Comparison of ENCODE assay signal across 8 cellular contexts in the genomic region with DNA sequence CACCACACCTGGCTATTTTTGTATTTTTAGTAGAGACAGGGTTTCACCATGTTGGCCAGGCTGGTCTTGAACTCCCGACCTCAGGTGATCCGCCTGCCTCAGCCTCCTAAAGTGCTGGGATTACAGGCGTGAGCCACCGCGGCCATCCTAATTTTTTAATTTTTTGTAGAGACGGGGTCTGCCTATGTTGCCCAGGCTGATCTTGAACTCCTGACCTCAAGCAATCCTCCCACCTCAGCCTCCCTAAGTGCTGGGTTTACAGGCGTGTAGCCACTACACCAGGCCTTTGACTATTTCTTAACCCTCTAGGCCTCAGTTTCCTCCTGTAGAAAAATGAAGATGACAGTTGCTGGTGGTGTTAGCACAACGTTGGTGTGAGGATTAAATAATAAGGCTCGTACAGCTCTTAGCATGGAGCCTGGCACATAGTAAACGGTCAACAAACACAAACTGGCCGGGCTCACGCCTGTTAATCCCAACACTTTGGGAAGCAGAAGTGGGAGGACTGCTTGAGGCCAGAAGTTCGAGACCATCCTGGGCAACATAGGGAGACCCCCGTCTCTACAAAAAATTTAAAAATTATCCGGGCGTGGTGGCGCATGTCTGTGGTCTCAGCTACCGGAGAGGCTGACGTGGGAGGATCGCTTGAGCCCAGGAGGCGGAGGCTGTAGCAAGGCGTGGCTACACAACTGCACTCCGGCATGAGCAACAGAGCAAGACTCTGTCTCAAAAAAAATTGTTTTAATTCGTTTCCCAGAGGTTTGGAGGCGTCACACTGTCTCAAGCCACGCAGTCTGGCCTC. TPM values are rescaled to one million over a fixed set of nuclear protein-coding genes. Genes with fewer than 3 reads are reported as not detected.
DNase-seq lines count a peak whose midpoint lies in the region; ATAC-seq and TF ChIP-seq lines count a peak whose summit lies in the region.

No MANE protein-coding gene starts in this region.

- POLR2A ChIA-PET in PC-9 (lab: Charles Lee; ENCODE audit: unreplicated experiment), result interaction anchor here (0.5 to 0.7 kb wide), 3 partner anchors 57 to 192 kb away, joined by 3 read pairs; no protein-coding TSS in a partner anchor

- 25 to 27% methylated on average over 26 of the region's 26 CpGs for WGBS in esophagus, 2 donors

- TF ChIP-seq CTCF in PC-9 (conservative IDR thresholded peaks at IDR 0.05), result no peak

- CTCF ChIA-PET in PC-9 (lab: Charles Lee), result no interaction called here

- H3K36me3 ChIP-seq in PC-9 (ENCODE audit: low read depth), result peaks cover 17% of the 10 kb centered on the region; the same call in 1 of the 2 replicates
- peaks cover 4 to 21% of the 10 kb centered on the region in 2 donors for H3K36me3 ChIP-seq in esophagus (ENCODE audit: control insufficient read depth in 2 of 2, insufficient read depth in 2 of 2, low read length in 1 of 2)
- H3K36me3 ChIP-seq in neuron (ENCODE audit: insufficient read depth, low read length), result peaks cover 31% of the 10 kb centered on the region

- DNase-seq in NCI-H82 (lab: John Stamatoyannopoulos, UW), result peak; percentile 80
- no peak for DNase-seq in NCI-H82 treated with DMSO at 0.1 percent for 48 hours (lab: John Stamatoyannopoulos, UW; ENCODE audit: unreplicated experiment)
- no peak for DNase-seq in PC-9
- no peak for DNase-seq in AG08396 (ENCODE audit: low spot score)
- no peak for DNase-seq in SK-N-DZ (ENCODE audit: low spot score)

- peak overlapping the region; percentile 89 for H3K27ac ChIP-seq in PC-9
- H3K27ac ChIP-seq in esophagus (ENCODE audit: low read depth in 2 of 2, low read length in 1 of 2), result peak overlapping the region; percentile 97 to 98

- H3F3A ChIP-seq in PC-9 (ENCODE audit: insufficient read depth, low read depth), result peaks cover 30% of the 10 kb centered on the region

- H3K4me1 ChIP-seq in PC-9 (replicated peaks; ENCODE audit: insufficient read depth), result peaks cover 15% of the 10 kb centered on the region
- peaks cover 0 to 11% of the 10 kb centered on the region in 2 donors for H3K4me1 ChIP-seq in esophagus (ENCODE audit: control insufficient read depth in 2 of 2, insufficient read depth in 2 of 2, low read length in 1 of 2)
- H3K4me1 ChIP-seq in neuron (ENCODE audit: insufficient read depth, low read length), result peaks cover 15% of the 10 kb centered on the region

- peaks cover 31% of the 10 kb centered on the region for H4K20me1 ChIP-seq in PC-9 (ENCODE audit: insufficient read depth)

- H3K79me2 ChIP-seq in PC-9 (ENCODE audit: low read depth), result peaks cover 57% of the 10 kb centered on the region

- H2AFZ ChIP-seq in PC-9 (peak overlapping the region; percentile 90), neuron (ENCODE audit: low read depth, low read length) (peak overlapping the region; percentile 86)

- H3K4me2 ChIP-seq in PC-9, result peak overlapping the region; percentile 91

- BruUV-seq in PC-9 (replicated peaks; lab: Mats Ljungman, UMichigan), result TSS peak; percentile 55

- no peaks in the 10 kb centered on the region for H3K27me3 ChIP-seq in PC-9 (ENCODE audit: insufficient read depth, low read depth)
- no peaks in the 10 kb centered on the region for H3K27me3 ChIP-seq in esophagus (ENCODE audit: control insufficient read depth in 1 of 2, insufficient read depth in 2 of 2, low read length in 2 of 2)
- no peaks in the 10 kb centered on the region for H3K27me3 ChIP-seq in neuron (ENCODE audit: insufficient read depth, low read length)

- no peaks in the 10 kb centered on the region for H3K9me2 ChIP-seq in PC-9 (ENCODE audit: insufficient read depth)

- ATAC-seq in HG02763 (IDR thresholded peaks at IDR 0.05; ENCODE audit: unreplicated experiment), result peak; percentile 39

- H3K9me3 ChIP-seq in PC-9 (ENCODE audit: insufficient read depth, low read depth) (no peaks in the 10 kb centered on the region), esophagus (ENCODE audit: control insufficient read depth in 2 of 2, insufficient read depth in 1 of 2, low read depth in 1 of 2, low read length in 1 of 2) (no peaks in the 10 kb centered on the region), neuron (ENCODE audit: low read length) (no peaks in the 10 kb centered on the region)

- intact Hi-C loops in PC-9 (cut with micrococcal nuclease; ENCODE audit: unreplicated experiment), result no loop called here

- H3K4me3 ChIP-seq in PC-9 (peak overlapping the region; percentile 80), esophagus (ENCODE audit: low read depth in 1 of 2, low read length in 2 of 2) (peak overlapping the region; percentile 82 to 95), neuron (ENCODE audit: low read length) (peak overlapping the region; percentile 85)

RNA-seq across cellular contexts. Expression of a gene that starts 1.0 kb away (rescaled TPM):
- total RNA-seq in PC-9 (2021), result 80.1 and 81.3 TPM in 2 replicates
- polyA plus RNA-seq in esophagus, result 10 to 100 TPM; 34.3 to 49.1 TPM
- 34.7 and 39.3 TPM in 2 replicates for polyA plus RNA-seq in SK-N-DZ (2014; cell fraction: cytosol; rRNA removed)
- 32.1 and 56.8 TPM in 2 replicates for polyA plus RNA-seq in SK-N-DZ (2014; cell fraction: nucleus; rRNA removed)

RNA-seq across cellular contexts. Expression of a gene that starts 1.2 kb away (rescaled TPM):
- total RNA-seq in PC-9 (2021), result 15.8 and 16.1 TPM in 2 replicates
- 10 to 100 TPM in 1 of 2 donors, 1 to 10 TPM in 1; 6.8 to 14.6 TPM for polyA plus RNA-seq in esophagus
- polyA plus RNA-seq in SK-N-DZ (2014; cell fraction: cytosol; rRNA removed), result 31.5 and 32.0 TPM in 2 replicates
- polyA plus RNA-seq in SK-N-DZ (2014; cell fraction: nucleus; rRNA removed), result 16.6 and 17.2 TPM in 2 replicates

RNA-seq across cellular contexts. Expression of a gene that starts 34.8 kb away (rescaled TPM):
- total RNA-seq in PC-9 (2021), result 1.3 and 1.9 TPM in 2 replicates
- polyA plus RNA-seq in esophagus, result under 1 TPM; 0.35 to 0.73 TPM
- not detected in 2 replicates for polyA plus RNA-seq in SK-N-DZ (2014; cell fraction: cytosol; rRNA removed)
- polyA plus RNA-seq in SK-N-DZ (2014; cell fraction: nucleus; rRNA removed), result not detected in 2 replicates

RNA-seq across cellular contexts. Expression of a gene that starts 37.0 kb away (rescaled TPM):
- total RNA-seq in PC-9 (2021), result 34.1 and 42.7 TPM in 2 replicates
- 10 to 100 TPM; 30.9 to 57.6 TPM for polyA plus RNA-seq in esophagus
- 8.7 and 11.1 TPM in 2 replicates for polyA plus RNA-seq in SK-N-DZ (2014; cell fraction: cytosol; rRNA removed)
- 63.1 and 85.4 TPM in 2 replicates for polyA plus RNA-seq in SK-N-DZ (2014; cell fraction: nucleus; rRNA removed)

RNA-seq across cellular contexts. Expression of a gene that starts 48.7 kb away (rescaled TPM):
- 14.9 and 23.6 TPM in 2 replicates for total RNA-seq in PC-9 (2021)
- 10 to 100 TPM; 43.4 to 52.7 TPM for polyA plus RNA-seq in esophagus
- polyA plus RNA-seq in SK-N-DZ (2014; cell fraction: cytosol; rRNA removed), result not detected in 2 replicates
- polyA plus RNA-seq in SK-N-DZ (2014; cell fraction: nucleus; rRNA removed), result 0.07 TPM in 1 of 2 replicates, not detected in the other
